8 cellular contexts compared by ENCODE assay signal in genomic region chr10:100148353-100149211, GRCh38. TPM values are rescaled to one million over a fixed set of nuclear protein-coding genes. Genes with fewer than 3 reads are reported as not detected.
DNase-seq lines count a peak whose midpoint lies in the region; ATAC-seq and TF ChIP-seq lines count a peak whose summit lies in the region.

No MANE protein-coding gene starts in this region.

- no peaks in the 10 kb centered on the region for H3K9me3 ChIP-seq in left ventricle myocardium inferior (replicated peaks)

- peak; percentile 55 for DNase-seq in Caki2 (ENCODE audit: low read depth)
- peak; percentile 63 for DNase-seq in NB4 (ENCODE audit: low read depth)
- peak; percentile 64 for DNase-seq in choroid plexus epithelial cell (ENCODE audit: low read depth)
- DNase-seq in stimulated activated CD8-positive, alpha-beta memory T cell treated with anti-CD3 and anti-CD28 coated beads, Interleukin-15, amount 100 ng/mL, for 48 hours (ENCODE audit: low read depth in 2 of 2), result peak; percentile 9 to 31
- no peak for DNase-seq in left ventricle myocardium inferior
- DNase-seq in DMS79 (lab: John Stamatoyannopoulos, UW), result no peak
- no peak for DNase-seq in NCI-H69 (lab: John Stamatoyannopoulos, UW)

- peaks cover 29% of the 10 kb centered on the region for H3K36me3 ChIP-seq in left ventricle myocardium inferior

- H3K4me1 ChIP-seq in left ventricle myocardium inferior, result peaks cover 3% of the 10 kb centered on the region

- TF ChIP-seq CTCF in NB4 (IDR thresholded peaks at IDR 0.05; ENCODE audit: low read depth, low read length) (no peak), choroid plexus epithelial cell (conservative IDR thresholded peaks at IDR 0.05; ENCODE audit: low read depth, low read length) (no peak), left ventricle myocardium inferior (IDR thresholded peaks at IDR 0.05; ENCODE audit: borderline replicate concordance) (no peak)

- H3K4me3 ChIP-seq in NB4 (ENCODE audit: low read depth, low read length) (no peak overlapping the region), choroid plexus epithelial cell (ENCODE audit: low read depth, low read length) (no peak overlapping the region), left ventricle myocardium inferior (no peak overlapping the region)

- no peak overlapping the region for H3K27ac ChIP-seq in left ventricle myocardium inferior (replicated peaks)

- no peaks in the 10 kb centered on the region for H3K27me3 ChIP-seq in left ventricle myocardium inferior (ENCODE audit: low read depth)

- intact Hi-C loops in left ventricle myocardium inferior (cut with micrococcal nuclease), result no loop called here

- in situ Hi-C loops in Caki2 (cut with HindIII; ENCODE audit: low pct_unique_long_range_greater_than_20kb, low sequenced_read_pairs), result no loop called here

- ATAC-seq in GM21576 (IDR thresholded peaks at IDR 0.05; ENCODE audit: unreplicated experiment), result peak; percentile 57

- peak; percentile 15 for TF ChIP-seq POLR2A in NB4 (IDR thresholded peaks at IDR 0.05; ENCODE audit: extremely low read depth, insufficient read length)

RNA-seq across cellular contexts. Expression of gene ERLIN1, which starts 37.2 kb away (rescaled TPM):
- 31.4 and 33.6 TPM in 2 replicates for total RNA-seq in Caki2 (2014; rRNA removed; shearing (Covaris generic); ENCODE audit: low replicate concordance)
- 8.3 TPM for total RNA-seq in left ventricle myocardium inferior

Comparison
In these comparisons a context has a peak if more than half of its experiments do, and no peak if none do; other contexts are left out.
1. DNase-seq: peak in Caki2 (single experiment), NB4 (single experiment), choroid plexus epithelial cell (single experiment) and stimulated activated CD8-positive, alpha-beta memory T cell treated with anti-CD3 and anti-CD28 coated beads, Interleukin-15, amount 100 ng/mL, for 48 hours (2 of 2); none in left ventricle myocardium inferior (single experiment), DMS79 (single experiment) and NCI-H69 (single experiment).